Comparison of ENCODE assay signal across 11 cellular contexts in genomic region chrX:42951747-42952146, GRCh38.
"Had no signal": no experiment of that assay in that cellular context is flagged by ENCODE, and none has a peak within 500 bp of the region (broad histone marks: within the 10 kb centered on the region; RNA-seq: fewer than 3 reads in every experiment).

No MANE protein-coding gene starts in this region.

- H3K4me3 Mint-ChIP-seq: T-helper 2 cell treated with Interferon-gamma antibody and Interleukin-4, amounts not matched to agents 5 μg/mL and 100 μg/mL, for 36 hours had no signal

- DNase-seq: activated CD4-positive, alpha-beta T cell treated with anti-CD3 and anti-CD28 coated beads, Interleukin-2, amount 50 U/mL, for 4 hours; activated CD8-positive, alpha-beta memory T cell treated with anti-CD3 and anti-CD28 coated beads, Interleukin-2, amount 50 U/mL, for 4 hours; anterior cingulate cortex; esophagus squamous epithelium; foreskin fibroblast; stimulated activated CD4-positive, alpha-beta T cell treated with anti-CD3 and anti-CD28 coated beads, Interleukin-2, amount 100 ng/mL, for 48 hours had no signal

- H3K9me3 ChIP-seq: esophagus squamous epithelium had no signal

- H3K27ac Mint-ChIP-seq: activated naive CD4-positive, alpha-beta T cell treated with anti-CD3 and anti-CD28 coated beads, Interleukin-2, amount 50 U/mL, for 72 hours had no signal

- H3K4me1 ChIP-seq: parathyroid adenoma had no signal

- H3K27me3 ChIP-seq: esophagus squamous epithelium had no signal

- FAIRE-seq: bronchial epithelial cell, islet of Langerhans had no signal

- H3K36me3 ChIP-seq: esophagus squamous epithelium had no signal

- H3K27ac ChIP-seq: esophagus squamous epithelium, parathyroid adenoma had no signal

- H3K4me3 ChIP-seq: esophagus squamous epithelium had no signal
